Comparison of ENCODE assay signal across 2 cellular contexts in genomic region chr20:59495166-59495565, GRCh38.
"Had no signal": no experiment of that assay in that cellular context is flagged by ENCODE, and none has a peak within 500 bp of the region (broad histone marks: within the 10 kb centered on the region; RNA-seq: fewer than 3 reads in every experiment).

No MANE protein-coding gene starts in this region.

- H3K4me2 ChIP-seq: GM23338 had no signal

- H3K4me3 ChIP-seq: GM23338, K562 had no signal
